In the genomic region with DNA sequence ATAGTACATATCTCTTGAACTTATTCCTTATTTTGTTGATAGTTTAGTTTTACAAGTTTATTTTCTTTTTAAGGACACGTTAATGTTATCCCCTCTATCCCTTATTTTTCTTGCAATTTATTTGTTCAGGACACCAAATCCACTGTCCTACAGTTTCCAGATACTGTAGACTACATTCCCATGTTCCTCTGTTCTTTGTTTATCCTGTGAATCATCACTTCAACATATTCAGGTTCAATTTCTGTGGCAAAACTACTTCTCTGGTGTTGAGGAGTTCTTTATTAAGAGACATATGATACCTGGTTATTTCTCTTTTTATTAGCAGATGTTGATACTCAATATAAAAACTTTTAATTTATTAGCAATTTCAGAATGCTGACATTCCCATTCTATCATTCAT, we compare ENCODE assay signal across 19 cellular contexts.
A peak's percentile ranks its signal among the peaks of the same experiment; 100 is the strongest.
DNase-seq lines count a peak whose midpoint lies in the region; ATAC-seq and TF ChIP-seq lines count a peak whose summit lies in the region.
"Had no signal": no experiment of that assay in that cellular context is flagged by ENCODE, and none has a peak within 500 bp of the region (broad histone marks: within the 10 kb centered on the region; RNA-seq: fewer than 3 reads in every experiment).

No MANE protein-coding gene starts in this region.

- no peak overlapping the region for H3K9ac ChIP-seq in Karpas-422 (ENCODE audit: low read length)

- no peaks in the 10 kb centered on the region for H3K9me3 Mint-ChIP-seq in activated naive CD8-positive, alpha-beta T cell (ENCODE audit: low read depth)
- H3K9me3 Mint-ChIP-seq in activated naive CD8-positive, alpha-beta T cell treated with anti-CD3 and anti-CD28 coated beads, Interleukin-2, amount 50 U/mL, for 24 hours, result no peaks in the 10 kb centered on the region
- no peaks in the 10 kb centered on the region for H3K9me3 Mint-ChIP-seq in activated CD8-positive, alpha-beta T cell treated with anti-CD3 and anti-CD28 coated beads, Interleukin-2, amount 10 ng/mL, durations not matched to agents 7 days and 5 days (ENCODE audit: insufficient read depth)
- H3K9me3 Mint-ChIP-seq: CD4-positive, alpha-beta memory T cell; mesothelial cell of epicardium had no signal

- no peaks in the 10 kb centered on the region for H3K27me3 Mint-ChIP-seq in activated naive CD8-positive, alpha-beta T cell
- no peaks in the 10 kb centered on the region for H3K27me3 Mint-ChIP-seq in activated naive CD8-positive, alpha-beta T cell treated with anti-CD3 and anti-CD28 coated beads, Interleukin-2, amount 50 U/mL, for 24 hours
- no peaks in the 10 kb centered on the region for H3K27me3 Mint-ChIP-seq in activated CD8-positive, alpha-beta T cell treated with anti-CD3 and anti-CD28 coated beads, Interleukin-2, amount 10 ng/mL, durations not matched to agents 7 days and 5 days (ENCODE audit: low read depth)
- H3K27me3 Mint-ChIP-seq: CD4-positive, alpha-beta memory T cell had no signal

- H3K4me3 ChIP-seq in fibroblast of villous mesenchyme (ENCODE audit: low read depth, low read length) (no peak overlapping the region), Karpas-422 (ENCODE audit: low read length) (no peak overlapping the region)
- H3K4me3 ChIP-seq in effector memory CD4-positive, alpha-beta T cell (ENCODE audit: insufficient read depth, low read depth, low read length, poor library complexity, severe bottlenecking), result no peak overlapping the region

- no peak overlapping the region for H3K4me2 ChIP-seq in Karpas-422 (ENCODE audit: low read depth, low read length, poor library complexity, severe bottlenecking)

- H3K36me3 Mint-ChIP-seq in activated naive CD8-positive, alpha-beta T cell, result peaks cover 13% of the 10 kb centered on the region
- H3K36me3 Mint-ChIP-seq in activated naive CD8-positive, alpha-beta T cell treated with anti-CD3 and anti-CD28 coated beads, Interleukin-2, amount 50 U/mL, for 24 hours (ENCODE audit: low read depth), result peaks cover 18% of the 10 kb centered on the region
- peaks cover 17% of the 10 kb centered on the region for H3K36me3 Mint-ChIP-seq in activated CD8-positive, alpha-beta T cell treated with anti-CD3 and anti-CD28 coated beads, Interleukin-2, amount 10 ng/mL, durations not matched to agents 7 days and 5 days (ENCODE audit: low read depth)

- no peaks in the 10 kb centered on the region for H3K9me2 ChIP-seq in Karpas-422 (replicated peaks; ENCODE audit: insufficient read depth, low read length)

- peak overlapping the region; percentile 4 for H3K27ac Mint-ChIP-seq in activated naive CD8-positive, alpha-beta T cell
- no peak overlapping the region for H3K27ac Mint-ChIP-seq in activated naive CD8-positive, alpha-beta T cell treated with anti-CD3 and anti-CD28 coated beads, Interleukin-2, amount 50 U/mL, for 24 hours
- H3K27ac Mint-ChIP-seq in activated CD8-positive, alpha-beta T cell treated with anti-CD3 and anti-CD28 coated beads, Interleukin-2, amount 10 ng/mL, durations not matched to agents 7 days and 5 days, result no peak overlapping the region
- H3K27ac Mint-ChIP-seq: mesothelial cell of epicardium had no signal

- H4K20me1 ChIP-seq in Karpas-422 (ENCODE audit: insufficient read depth, low read depth, low read length), result no peaks in the 10 kb centered on the region

- ATAC-seq in activated naive CD8-positive, alpha-beta T cell treated with anti-CD3 and anti-CD28 coated beads, Interleukin-2, amount 50 U/mL, for 24 hours, result no peak
- no peak for ATAC-seq in activated CD8-positive, alpha-beta T cell treated with anti-CD3 and anti-CD28 coated beads, Interleukin-2, amount 10 ng/mL, durations not matched to agents 7 days and 5 days
- ATAC-seq: Right ventricle myocardium inferior, sciatic nerve had no signal

- H3K4me1 ChIP-seq in Karpas-422 (ENCODE audit: low read length), result peaks cover 26% of the 10 kb centered on the region
- no peaks in the 10 kb centered on the region for H3K4me1 ChIP-seq in effector memory CD4-positive, alpha-beta T cell (ENCODE audit: control insufficient read depth, insufficient read depth, low read length, poor library complexity, severe bottlenecking)

- H3K4me3 Mint-ChIP-seq in activated naive CD8-positive, alpha-beta T cell, result no peak overlapping the region
- no peak overlapping the region for H3K4me3 Mint-ChIP-seq in activated naive CD8-positive, alpha-beta T cell treated with anti-CD3 and anti-CD28 coated beads, Interleukin-2, amount 50 U/mL, for 24 hours
- no peak overlapping the region for H3K4me3 Mint-ChIP-seq in activated CD8-positive, alpha-beta T cell treated with anti-CD3 and anti-CD28 coated beads, Interleukin-2, amount 10 ng/mL, durations not matched to agents 7 days and 5 days
- H3K4me3 Mint-ChIP-seq: CD4-positive, alpha-beta memory T cell; mesothelial cell of epicardium had no signal

- no peaks in the 10 kb centered on the region for H3K27me3 ChIP-seq in Karpas-422 (ENCODE audit: low read length)
- no peaks in the 10 kb centered on the region for H3K27me3 ChIP-seq in effector memory CD4-positive, alpha-beta T cell (replicated peaks; ENCODE audit: control insufficient read depth, insufficient read depth, low read length, poor library complexity, severe bottlenecking)

- CTCF ChIA-PET in activated CD8-positive, alpha-beta T cell treated with anti-CD3 and anti-CD28 coated beads, Interleukin-2, amount 10 ng/mL, durations not matched to agents 7 days and 5 days (lab: Charles Lee), result no interaction called here

- TF ChIP-seq CTCF in fibroblast of villous mesenchyme (IDR thresholded peaks at IDR 0.05; ENCODE audit: insufficient read depth, low read depth, low read length), result no peak

- H3K36me3 ChIP-seq in Karpas-422 (ENCODE audit: insufficient read depth, low read length), result peaks cover 4% of the 10 kb centered on the region; the same call in 1 of the 2 replicates
- no peaks in the 10 kb centered on the region for H3K36me3 ChIP-seq in effector memory CD4-positive, alpha-beta T cell (ENCODE audit: control insufficient read depth, insufficient read depth, low read length)

- DNase-seq in activated naive CD8-positive, alpha-beta T cell treated with anti-CD3 and anti-CD28 coated beads, Interleukin-2, amount 50 U/mL, for 24 hours, result no peak
- DNase-seq in amniotic stem cell (lab: John Stamatoyannopoulos, UW) (peak; percentile 10), fibroblast of villous mesenchyme (ENCODE audit: low read depth) (peak; percentile 6), Karpas-422 (no peak), NCI-H2196 (lab: John Stamatoyannopoulos, UW; ENCODE audit: unreplicated experiment) (no peak)
- no peak for DNase-seq in effector memory CD4-positive, alpha-beta T cell
- DNase-seq in activated CD8-positive, alpha-beta T cell treated with anti-CD3 and anti-CD28 coated beads, Interleukin-2, amount 10 ng/mL, durations not matched to agents 7 days and 5 days, result no peak
- DNase-seq: 8988T; activated gamma-delta T cell; CD4-positive, alpha-beta memory T cell; GF-D8; KG1; NCI-H1105 treated with DMSO at 0.1 percent for 48 hours; NCI-H2171 treated with DMSO at 0.1 percent for 48 hours; stimulated activated CD8-positive, alpha-beta memory T cell treated with anti-CD3 and anti-CD28 coated beads, Interleukin-4, amount 100 ng/mL, for 48 hours had no signal

- H2AFZ ChIP-seq in Karpas-422 (ENCODE audit: low read length), result no peak overlapping the region

- no peaks in the 10 kb centered on the region for H3K9me3 ChIP-seq in Karpas-422 (ENCODE audit: low read length)
- H3K9me3 ChIP-seq in effector memory CD4-positive, alpha-beta T cell (ENCODE audit: control insufficient read depth, low read length), result no peaks in the 10 kb centered on the region

- H3K4me1 Mint-ChIP-seq in activated naive CD8-positive, alpha-beta T cell (ENCODE audit: low read depth), result peaks cover 50% of the 10 kb centered on the region
- H3K4me1 Mint-ChIP-seq in activated naive CD8-positive, alpha-beta T cell treated with anti-CD3 and anti-CD28 coated beads, Interleukin-2, amount 50 U/mL, for 24 hours, result peaks cover 33% of the 10 kb centered on the region
- H3K4me1 Mint-ChIP-seq in activated CD8-positive, alpha-beta T cell treated with anti-CD3 and anti-CD28 coated beads, Interleukin-2, amount 10 ng/mL, durations not matched to agents 7 days and 5 days (ENCODE audit: low read depth), result peaks cover 7% of the 10 kb centered on the region
- H3K4me1 Mint-ChIP-seq: mesothelial cell of epicardium had no signal

- no peak overlapping the region for H3K27ac ChIP-seq in Karpas-422 (ENCODE audit: low read length)
- H3K27ac ChIP-seq in effector memory CD4-positive, alpha-beta T cell (ENCODE audit: insufficient read depth, low read length, poor library complexity, severe bottlenecking), result no peak overlapping the region

- H3K79me2 ChIP-seq in Karpas-422 (ENCODE audit: low read length), result peaks cover 77% of the 10 kb centered on the region

- POLR2A ChIA-PET in activated CD8-positive, alpha-beta T cell treated with anti-CD3 and anti-CD28 coated beads, Interleukin-2, amount 10 ng/mL, durations not matched to agents 7 days and 5 days (lab: Charles Lee), result no interaction called here

Comparison
In these comparisons a context has a peak if more than half of its experiments do, and no peak if none do; other contexts are left out.
1. DNase-seq: peak in amniotic stem cell (single experiment) and fibroblast of villous mesenchyme (single experiment); none in activated naive CD8-positive, alpha-beta T cell treated with anti-CD3 and anti-CD28 coated beads, Interleukin-2, amount 50 U/mL, for 24 hours (single experiment), Karpas-422 (single experiment), effector memory CD4-positive, alpha-beta T cell (0 of 3), NCI-H2196 (single experiment) and activated CD8-positive, alpha-beta T cell treated with anti-CD3 and anti-CD28 coated beads, Interleukin-2, amount 10 ng/mL, durations not matched to agents 7 days and 5 days (single experiment).